1 cellular context compared by ENCODE assay signal in the genomic region with DNA sequence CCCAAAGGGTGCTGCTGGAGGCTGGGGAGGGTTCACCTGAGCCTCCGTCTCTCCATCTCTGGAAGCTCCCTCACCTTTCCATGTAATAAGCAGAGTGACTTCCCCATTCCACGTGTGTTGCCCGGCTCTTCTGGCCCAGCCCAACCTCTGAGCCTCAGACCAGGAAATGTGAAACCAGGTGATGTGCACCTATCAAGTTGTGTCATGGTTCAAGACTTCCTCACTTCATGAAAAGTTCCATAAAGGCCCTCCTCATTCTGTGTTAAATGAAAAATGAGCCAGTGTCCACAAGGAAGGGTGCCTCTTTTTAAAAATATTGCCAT.
TF ChIP-seq lines count a peak whose summit lies in the region.

No MANE protein-coding gene starts in this region.

TF ChIP-seq in HepG2, 621 proteins besides CTCF, POLR2A, EP300 and RAD21 (continued from another document):
- TF ChIP-seq ZKSCAN8 (CRISPR knock-in tag; IDR thresholded peaks at IDR 0.05; ENCODE audit: borderline replicate concordance): no peak
